15 cellular contexts compared by ENCODE assay signal in the genomic region with DNA sequence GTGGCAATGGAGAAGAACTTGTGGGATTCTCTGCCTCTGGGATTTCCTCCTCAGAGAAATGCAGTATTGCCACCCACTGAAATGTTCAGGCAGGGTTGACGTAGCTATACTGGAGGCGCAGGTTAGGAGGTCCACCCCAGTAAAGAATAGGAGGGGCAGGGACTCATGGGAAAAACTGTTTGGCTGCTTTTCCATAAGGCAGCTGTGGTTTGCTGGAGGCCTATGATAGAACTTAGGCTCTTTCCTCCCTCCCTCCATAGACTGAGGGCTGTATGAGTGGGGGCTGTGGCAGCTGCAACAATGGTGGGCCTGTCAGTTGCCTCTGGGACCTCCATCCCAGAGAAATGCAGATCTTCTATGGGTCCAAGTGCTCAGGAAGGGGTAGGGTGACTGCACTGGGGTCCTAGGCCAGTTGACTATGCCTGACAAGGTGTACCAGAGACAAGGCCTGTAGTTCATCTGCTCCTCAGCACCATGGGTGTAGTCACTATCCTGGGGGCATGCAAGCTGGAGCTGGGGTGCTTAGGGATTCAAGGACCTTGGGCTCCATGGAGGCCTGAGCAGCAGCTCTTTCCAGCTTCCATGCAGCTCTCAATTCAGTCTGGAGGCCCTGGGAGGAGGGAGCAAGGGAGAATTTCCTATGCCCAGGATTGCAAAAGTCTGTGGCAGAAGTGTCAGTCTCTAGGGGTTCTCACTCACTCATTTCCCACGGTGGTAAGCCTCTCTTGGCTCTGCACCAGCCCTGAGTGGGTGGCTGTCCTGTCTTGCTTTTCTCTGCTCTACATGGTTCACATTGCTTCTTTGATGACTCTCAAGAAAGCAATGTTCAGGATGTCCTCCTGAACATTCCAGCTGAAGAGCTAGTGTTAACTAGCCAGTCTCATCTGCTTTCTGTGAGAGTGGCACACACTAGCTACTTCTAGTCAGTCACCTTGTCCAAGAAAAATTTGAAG.
DNase-seq lines count a peak whose midpoint lies in the region; ATAC-seq, FAIRE-seq and TF ChIP-seq lines count a peak whose summit lies in the region.
"Had no signal": no experiment of that assay in that cellular context is flagged by ENCODE, and none has a peak within 500 bp of the region (broad histone marks: within the 10 kb centered on the region; RNA-seq: fewer than 3 reads in every experiment).

No MANE protein-coding gene starts in this region.

- H3K9me3 ChIP-seq in A549: no peaks in the 10 kb centered on the region

- TF ChIP-seq POLR2A in A549 (IDR thresholded peaks at IDR 0.05; ENCODE audit: low read length): no peak

- intact Hi-C loops in left ventricle myocardium superior (cut with micrococcal nuclease): no loop called here

- no peak overlapping the region for H3K27ac Mint-ChIP-seq in glutamatergic neuron (ENCODE audit: unreplicated experiment)
- H3K27ac Mint-ChIP-seq: activated B cell treated with CpG ODN at 0.5 μM for 24 hours; activated naive CD4-positive, alpha-beta T cell treated with anti-CD3 and anti-CD28 coated beads, Interleukin-2, amount 10 ng/mL, durations not matched to agents 7 days and 5 days; IgD-negative memory B cell had no signal

- no peaks in the 10 kb centered on the region for H3K4me1 ChIP-seq in A549

- H3K9me3 Mint-ChIP-seq in glutamatergic neuron (ENCODE audit: unreplicated experiment): no peaks in the 10 kb centered on the region
- H3K9me3 Mint-ChIP-seq: activated B cell treated with CpG ODN at 0.5 μM for 24 hours; activated naive CD4-positive, alpha-beta T cell treated with anti-CD3 and anti-CD28 coated beads, Interleukin-2, amount 10 ng/mL, durations not matched to agents 7 days and 5 days; IgD-negative memory B cell had no signal

- TF ChIP-seq RAD21 in A549 (conservative IDR thresholded peaks at IDR 0.05 in 1 of 2, IDR thresholded peaks at IDR 0.05 in 1 of 2): no peak

- no peak overlapping the region for H3K4me3 ChIP-seq in A549
- H3K4me3 ChIP-seq in astrocyte of the cerebellum (ENCODE audit: low read depth, low read length): no peak overlapping the region
- H3K4me3 ChIP-seq: skin epidermis had no signal

- no peaks in the 10 kb centered on the region for H3K4me1 Mint-ChIP-seq in glutamatergic neuron (ENCODE audit: low read depth, unreplicated experiment)
- H3K4me1 Mint-ChIP-seq: activated B cell treated with CpG ODN at 0.5 μM for 24 hours; activated naive CD4-positive, alpha-beta T cell treated with anti-CD3 and anti-CD28 coated beads, Interleukin-2, amount 10 ng/mL, durations not matched to agents 7 days and 5 days; IgD-negative memory B cell had no signal

- 0% methylated on average over 3 of the region's 3 CpGs for WGBS in A549 (ENCODE audit: missing lambda C conversion rate)

- no peak for TF ChIP-seq CTCF in A549 (IDR thresholded peaks at IDR 0.05)
- no peak for TF ChIP-seq CTCF in astrocyte of the cerebellum (IDR thresholded peaks at IDR 0.05; ENCODE audit: low read depth, low read length, missing control alignments)
- TF ChIP-seq CTCF in glutamatergic neuron (IDR thresholded peaks at IDR 0.05; ENCODE audit: partially characterized antibody, unreplicated experiment): no peak

- no peak overlapping the region for H3K4me2 ChIP-seq in A549

- CTCF ChIA-PET in A549 (lab: Yijun Ruan, JAX): no interaction called here

- no peak overlapping the region for H3K27ac ChIP-seq in A549

- POLR2A ChIA-PET in A549 (lab: Yijun Ruan, JAX): no interaction called here

- ATAC-seq in A549 (no peak), left ventricle myocardium superior (no peak)

- H3K36me3 Mint-ChIP-seq in glutamatergic neuron (ENCODE audit: unreplicated experiment): no peaks in the 10 kb centered on the region
- H3K36me3 Mint-ChIP-seq: activated naive CD4-positive, alpha-beta T cell treated with anti-CD3 and anti-CD28 coated beads, Interleukin-2, amount 10 ng/mL, durations not matched to agents 7 days and 5 days; IgD-negative memory B cell had no signal

- H3K4me3 Mint-ChIP-seq in glutamatergic neuron (ENCODE audit: unreplicated experiment): no peak overlapping the region
- H3K4me3 Mint-ChIP-seq: activated B cell treated with CpG ODN at 0.5 μM for 24 hours; activated naive CD4-positive, alpha-beta T cell treated with anti-CD3 and anti-CD28 coated beads, Interleukin-2, amount 10 ng/mL, durations not matched to agents 7 days and 5 days; IgD-negative memory B cell had no signal

- in situ Hi-C loops in astrocyte of the cerebellum (cut with HindIII; ENCODE audit: low sequenced_read_pairs): no loop called here

- FAIRE-seq in A549 (lab: Jason Lieb, UNC): peak; percentile 63

- DNase-seq in A549 (ENCODE audit: low read depth in 1 of 2, low spot score in 1 of 2) (no peak), GOT3 (lab: John Stamatoyannopoulos, UW) (peak; percentile 51), astrocyte of the cerebellum (ENCODE audit: low read depth) (peak; percentile 16), iris pigment epithelial cell (ENCODE audit: low read depth) (peak; percentile 39), DMS79 treated with DMSO at 0.1 percent for 48 hours (lab: John Stamatoyannopoulos, UW) (no peak), left ventricle myocardium superior (no peak), glutamatergic neuron (no peak), NCI-H345 (lab: John Stamatoyannopoulos, UW) (no peak)
- DNase-seq: ACHN; activated B cell treated with CpG ODN at 0.5 μM for 24 hours; activated naive CD4-positive, alpha-beta T cell treated with anti-CD3 and anti-CD28 coated beads, Interleukin-2, amount 10 ng/mL, durations not matched to agents 7 days and 5 days; NCI-H1436; OCI-M1 had no signal

- H3K27me3 Mint-ChIP-seq in glutamatergic neuron (ENCODE audit: unreplicated experiment): no peaks in the 10 kb centered on the region
- H3K27me3 Mint-ChIP-seq: activated B cell treated with CpG ODN at 0.5 μM for 24 hours; activated naive CD4-positive, alpha-beta T cell treated with anti-CD3 and anti-CD28 coated beads, Interleukin-2, amount 10 ng/mL, durations not matched to agents 7 days and 5 days; IgD-negative memory B cell had no signal

- no peak for TF ChIP-seq EP300 in A549 (IDR thresholded peaks at IDR 0.05)

TF ChIP-seq in A549, 52 proteins besides CTCF, POLR2A, EP300 and RAD21:
- TF ChIP-seq JUNB (IDR thresholded peaks at IDR 0.05) (no peak), HOXB13 (CRISPR knock-in tag; IDR thresholded peaks at IDR 0.05; ENCODE audit: low read depth) (no peak), FOSB (CRISPR knock-in tag; IDR thresholded peaks at IDR 0.05) (no peak), FOSL2 (IDR thresholded peaks at IDR 0.05) (no peak), FOSL2 (CRISPR knock-in tag; IDR thresholded peaks at IDR 0.05) (no peak), CBX2 (IDR thresholded peaks at IDR 0.05; ENCODE audit: borderline replicate concordance, low read depth) (no peak), EHF (CRISPR knock-in tag; IDR thresholded peaks at IDR 0.05) (no peak), NR3C1 (IDR thresholded peaks at IDR 0.05) (no peak), BHLHE40 (IDR thresholded peaks at IDR 0.05; ENCODE audit: low read depth, low read length) (no peak)
- TF ChIP-seq, protein P1, sequence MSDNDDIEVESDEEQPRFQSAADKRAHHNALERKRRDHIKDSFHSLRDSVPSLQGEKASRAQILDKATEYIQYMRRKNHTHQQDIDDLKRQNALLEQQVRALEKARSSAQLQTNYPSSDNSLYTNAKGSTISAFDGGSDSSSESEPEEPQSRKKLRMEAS (IDR thresholded peaks at IDR 0.05): no peak
- TF ChIP-seq, protein P2, sequence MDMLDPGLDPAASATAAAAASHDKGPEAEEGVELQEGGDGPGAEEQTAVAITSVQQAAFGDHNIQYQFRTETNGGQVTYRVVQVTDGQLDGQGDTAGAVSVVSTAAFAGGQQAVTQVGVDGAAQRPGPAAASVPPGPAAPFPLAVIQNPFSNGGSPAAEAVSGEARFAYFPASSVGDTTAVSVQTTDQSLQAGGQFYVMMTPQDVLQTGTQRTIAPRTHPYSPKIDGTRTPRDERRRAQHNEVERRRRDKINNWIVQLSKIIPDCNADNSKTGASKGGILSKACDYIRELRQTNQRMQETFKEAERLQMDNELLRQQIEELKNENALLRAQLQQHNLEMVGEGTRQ (IDR thresholded peaks at IDR 0.05): no peak
TF ChIP-seq in A549: peak in this region for 0.

Comparison
In these comparisons a context has a peak if more than half of its experiments do, and no peak if none do; other contexts are left out.
1. DNase-seq: peak in GOT3 (single experiment), astrocyte of the cerebellum (single experiment) and iris pigment epithelial cell (single experiment); none in A549 (0 of 2), DMS79 treated with DMSO at 0.1 percent for 48 hours (single experiment), left ventricle myocardium superior (single experiment), glutamatergic neuron (single experiment) and NCI-H345 (single experiment).